8 cellular contexts compared by ENCODE assay signal in the genomic region with DNA sequence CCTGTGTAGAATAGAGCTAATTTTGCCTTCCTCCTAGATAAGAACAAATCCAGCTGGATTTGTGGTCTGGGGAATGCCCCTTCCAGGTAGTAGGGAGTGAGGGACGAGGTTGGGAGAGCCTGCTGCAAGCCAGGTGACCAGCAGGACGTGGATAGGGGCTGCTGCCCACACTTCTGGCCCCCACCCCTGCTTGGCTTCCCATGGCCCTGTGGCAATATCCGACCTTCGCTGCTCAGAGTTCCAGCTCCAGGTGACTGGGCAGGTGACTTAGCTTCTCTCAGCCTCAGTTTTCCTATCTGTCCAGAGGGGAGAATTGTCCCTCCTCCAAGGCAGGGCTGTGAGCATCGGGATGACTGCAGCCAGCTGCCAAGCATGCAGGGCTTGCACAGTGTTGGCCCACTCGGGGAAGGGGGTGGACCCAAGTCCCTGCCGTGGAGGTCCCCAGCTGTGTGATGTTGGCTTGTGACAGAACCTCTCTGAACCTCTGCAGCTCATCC. TPM values are rescaled to one million over a fixed set of nuclear protein-coding genes. Genes with fewer than 3 reads are reported as not detected.
A peak's percentile ranks its signal among the peaks of the same experiment; 100 is the strongest.
DNase-seq lines count a peak whose midpoint lies in the region; ATAC-seq and TF ChIP-seq lines count a peak whose summit lies in the region.
"Not testable (repeated sequence)": the region's sequence is repeated elsewhere in the genome, so short reads cannot be mapped to it uniquely, and the experiment has no call there.
"Had no signal": no experiment of that assay in that cellular context is flagged by ENCODE, and none has a peak within 500 bp of the region (broad histone marks: within the 10 kb centered on the region; RNA-seq: fewer than 3 reads in every experiment).

No MANE protein-coding gene starts in this region.

- H3K4me3 ChIP-seq in heart left ventricle, right atrium auricular region, lower lobe of right lung, psoas muscle, upper lobe of left lung: not testable (repeated sequence)

- not testable (repeated sequence) for TF ChIP-seq EP300 in upper lobe of left lung (IDR thresholded peaks at IDR 0.05)

- H3K27ac ChIP-seq in heart left ventricle (peak overlapping the region in 10 of 12 donors; percentile 16 to 74 (median 59)), right atrium auricular region (peak overlapping the region; percentile 66 to 74), lower lobe of right lung (peak overlapping the region; percentile 79), psoas muscle (peak overlapping the region; percentile 63), upper lobe of left lung (peak overlapping the region; percentile 61 to 82 (median 70))

- H3K27me3 ChIP-seq in heart left ventricle; right atrium auricular region; lower lobe of right lung (ENCODE audit: low read depth); psoas muscle (ENCODE audit: insufficient read depth in 3 of 3, low read length in 2 of 3); upper lobe of left lung: not testable (repeated sequence)

- H3K9me3 ChIP-seq in heart left ventricle, right atrium auricular region, lower lobe of right lung, psoas muscle, upper lobe of left lung: not testable (repeated sequence)

- H3K4me3 Mint-ChIP-seq in chondrocyte (ENCODE audit: unreplicated experiment): not testable (repeated sequence)

- not testable (repeated sequence) for TF ChIP-seq CTCF in chondrocyte (IDR thresholded peaks at IDR 0.05); heart left ventricle (IDR thresholded peaks at IDR 0.05); right atrium auricular region (IDR thresholded peaks at IDR 0.05); lower lobe of right lung (IDR thresholded peaks at IDR 0.05); psoas muscle (IDR thresholded peaks at IDR 0.05); upper lobe of left lung (IDR thresholded peaks at IDR 0.05)

- 77 to 82% (median 79%) methylated on average over 6 to 7 of the region's 7 CpGs for WGBS in heart left ventricle, 4 donors
- WGBS in psoas muscle, 3 donors: 56 to 67% (median 57%) methylated on average over 7 of the region's 7 CpGs
- 74 to 79% methylated on average over 7 of the region's 7 CpGs for WGBS in upper lobe of left lung, 2 donors

- H3K27me3 Mint-ChIP-seq in chondrocyte (ENCODE audit: low read depth): not testable (repeated sequence)

- H3K9me3 Mint-ChIP-seq in chondrocyte (ENCODE audit: low read depth): not testable (repeated sequence)

- H3K4me1 Mint-ChIP-seq in chondrocyte (ENCODE audit: low read depth): peaks cover 25% of the 10 kb centered on the region

- H3K27ac Mint-ChIP-seq in chondrocyte (ENCODE audit: unreplicated experiment): not testable (repeated sequence)

- not testable (repeated sequence) for ATAC-seq in heart left ventricle; lower lobe of right lung; psoas muscle; upper lobe of left lung (ENCODE audit: low FRiP score in 2 of 2)

- not testable (repeated sequence) for H3K36me3 ChIP-seq in heart left ventricle; right atrium auricular region; lower lobe of right lung; psoas muscle (ENCODE audit: insufficient read depth in 1 of 2, low read depth in 1 of 2); upper lobe of left lung

- H3K4me1 ChIP-seq in heart left ventricle (peaks cover 0 to 25% (median 5%) of the 10 kb centered on the region in 12 donors), right atrium auricular region (peaks cover 0 to 39% of the 10 kb centered on the region in 2 donors), psoas muscle (peaks cover 15% of the 10 kb centered on the region), upper lobe of left lung (peaks cover 0 to 13% (median 4%) of the 10 kb centered on the region in 4 donors)
- H3K4me1 ChIP-seq in lower lobe of right lung: not testable (repeated sequence)

- not testable (repeated sequence) for H3K36me3 Mint-ChIP-seq in chondrocyte (ENCODE audit: low read depth)

- DNase-seq in chondrocyte (ENCODE audit: low spot score) (peak; percentile 77), lower lobe of right lung (peak; percentile 24), psoas muscle (peak in 1 of 2 donors; percentile 45)
- not testable (repeated sequence) for DNase-seq in heart left ventricle; right atrium auricular region (ENCODE audit: low spot score); upper lobe of left lung

- intact Hi-C loops in heart left ventricle (cut with DNase I); lower lobe of right lung (cut with DNase I); psoas muscle (cut with DNase I): not testable (repeated sequence)

- not testable (repeated sequence) for TF ChIP-seq POLR2A in heart left ventricle (IDR thresholded peaks at IDR 0.05); upper lobe of left lung (IDR thresholded peaks at IDR 0.05)

RNA-seq across cellular contexts. Expression of gene KCNJ12, which starts 29.8 kb away (rescaled TPM):
- 2.2 to 2.8 TPM (median 2.5 TPM) in 3 replicates for total RNA-seq in chondrocyte
- total RNA-seq in heart left ventricle: 10 to 100 TPM in 3 of 9 donors, 1 to 10 TPM in 6; 7.5 to 24.2 (median 9.1) TPM
- polyA plus RNA-seq in heart left ventricle: 1 to 10 TPM; 6.6 to 7.3 TPM
- total RNA-seq in right atrium auricular region: 10 to 100 TPM; 12.0 to 17.3 TPM
- 1.9 TPM for total RNA-seq in lower lobe of right lung
- total RNA-seq in psoas muscle: 10 to 100 TPM in 3 of 4 donors, 1 to 10 TPM in 1; 9.4 to 31.0 (median 23.4) TPM
- 10 to 100 TPM in 2 of 3 donors, 1 to 10 TPM in 1; 5.2 to 42.7 (median 13.6) TPM for polyA plus RNA-seq in psoas muscle
- 1 to 10 TPM; 1.2 to 3.8 (median 2.0) TPM for total RNA-seq in upper lobe of left lung
- total RNA-seq: CD4-positive, alpha-beta memory T cell had no signal
- polyA plus RNA-seq: CD14-positive monocyte; CD4-positive, alpha-beta memory T cell had no signal
